In the genomic region with DNA sequence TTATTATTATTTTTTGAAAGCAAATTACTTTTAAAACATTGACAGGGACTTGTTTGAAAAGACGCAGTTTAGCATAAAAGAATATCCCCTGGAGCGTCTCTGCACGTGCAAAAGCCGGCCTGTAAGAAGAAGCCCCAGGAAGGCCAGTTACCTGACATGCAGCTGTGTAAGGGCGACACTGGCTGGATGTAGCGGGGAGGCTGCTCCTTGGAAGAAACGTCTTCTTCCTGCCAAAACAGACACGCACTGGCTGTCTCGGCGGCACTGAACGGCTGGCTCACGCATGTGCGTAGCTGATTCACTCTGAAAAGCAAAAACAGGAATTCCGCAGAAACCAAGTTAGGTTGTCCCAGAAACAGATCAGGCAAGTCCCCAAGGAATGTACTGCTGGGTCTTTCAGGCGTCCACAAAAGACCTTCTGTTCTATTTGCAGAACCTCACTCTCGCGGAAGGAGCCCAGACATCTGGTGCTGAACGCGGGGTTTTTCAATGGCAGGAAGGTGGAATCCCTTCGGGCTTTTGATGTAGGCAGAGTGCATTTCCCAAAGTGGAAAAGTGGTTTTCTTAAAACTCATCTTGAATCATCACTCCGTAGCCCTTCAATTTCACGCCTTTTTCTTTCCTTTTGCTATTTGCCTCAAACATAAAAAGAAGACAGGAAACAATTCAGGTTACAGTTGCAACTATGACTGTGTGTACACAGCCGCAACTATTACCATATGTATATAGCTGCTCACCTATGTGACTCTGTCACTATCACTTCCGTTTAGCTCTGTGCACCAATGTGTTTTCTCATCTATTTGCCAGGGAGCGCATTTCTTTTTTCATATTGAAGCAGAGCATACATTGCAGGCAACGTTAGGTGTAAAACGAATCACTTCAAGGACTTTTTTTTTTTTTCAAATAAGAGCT, we compare ENCODE assay signal across 8 cellular contexts. TPM values are rescaled to one million over a fixed set of nuclear protein-coding genes. Genes with fewer than 3 reads are reported as not detected.
A peak's percentile ranks its signal among the peaks of the same experiment; 100 is the strongest.
DNase-seq lines count a peak whose midpoint lies in the region; ATAC-seq and TF ChIP-seq lines count a peak whose summit lies in the region.

No MANE protein-coding gene starts in this region.

- H2BK15ac ChIP-seq in mesendoderm (replicated peaks; ENCODE audit: low read depth), result no peak overlapping the region

- H4K5ac ChIP-seq in mesendoderm (ENCODE audit: low read length), result no peak overlapping the region

- no peak for ATAC-seq in GM19035 (IDR thresholded peaks at IDR 0.05; ENCODE audit: unreplicated experiment)

- no peak overlapping the region for H3K23ac ChIP-seq in mesendoderm (ENCODE audit: low read length)

- H3K27ac ChIP-seq in SJSA1 (no peak overlapping the region), dorsolateral prefrontal cortex (peak overlapping the region in 1 of 59 donors; percentile 3), osteoblast (ENCODE audit: low read depth, low read length) (no peak overlapping the region), Karpas-422 (ENCODE audit: low read length) (no peak overlapping the region), mesendoderm (ENCODE audit: low read depth, low read length) (no peak overlapping the region)

- H2AFZ ChIP-seq in osteoblast (ENCODE audit: low read length) (peak overlapping the region; percentile 75), Karpas-422 (ENCODE audit: low read length) (no peak overlapping the region)

- intact Hi-C loops in dorsolateral prefrontal cortex (cut with DNase I), result no loop called here

- no peak overlapping the region for H2BK5ac ChIP-seq in mesendoderm (ENCODE audit: low read length)

- TF ChIP-seq CTCF in dorsolateral prefrontal cortex (IDR thresholded peaks at IDR 0.05 in 54 of 56, conservative IDR thresholded peaks at IDR 0.05 in 2 of 56; ENCODE audit: low read depth in 1 of 56, partially characterized antibody in 56 of 56) (no peak), osteoblast (IDR thresholded peaks at IDR 0.05; ENCODE audit: extremely low read depth, low read depth, low read length) (no peak)

- H3K4me2 ChIP-seq in osteoblast (ENCODE audit: insufficient read depth, low read length) (peak overlapping the region; percentile 90), Karpas-422 (ENCODE audit: low read depth, low read length, poor library complexity, severe bottlenecking) (no peak overlapping the region), mesendoderm (ENCODE audit: low read length) (no peak overlapping the region)

- peak overlapping the region; percentile 25 for H3K4me3 ChIP-seq in SJSA1
- H3K4me3 ChIP-seq in dorsolateral prefrontal cortex, result peak overlapping the region in 57 of 59 donors; percentile 1 to 63 (median 35)
- peak overlapping the region; percentile 70 for H3K4me3 ChIP-seq in osteoblast (ENCODE audit: insufficient read depth, low read length)
- no peak overlapping the region for H3K4me3 ChIP-seq in Karpas-422 (ENCODE audit: low read length)
- H3K4me3 ChIP-seq in mesendoderm (ENCODE audit: low read length), result no peak overlapping the region

- H3K56ac ChIP-seq in mesendoderm (ENCODE audit: low read length), result no peak overlapping the region

- DNase-seq in ELF-1 (ENCODE audit: low read depth, low spot score) (peak; percentile 82), SJSA1 (ENCODE audit: low read depth in 1 of 2, low spot score in 2 of 2) (peak; percentile 30 to 47), dorsolateral prefrontal cortex (peak in 8 of 10 donors; percentile 22 to 64 (median 51)), osteoblast (ENCODE audit: insufficient read length, low spot score, missing footprints) (peak; percentile 36), NCI-H187 treated with DMSO at 0.1 percent for 48 hours (lab: John Stamatoyannopoulos, UW) (no peak), Karpas-422 (no peak), mesendoderm (no peak)

- H3K36me3 ChIP-seq in SJSA1 (no peaks in the 10 kb centered on the region), osteoblast (ENCODE audit: insufficient read depth, low read length) (no peaks in the 10 kb centered on the region), Karpas-422 (ENCODE audit: insufficient read depth, low read length) (no peaks in the 10 kb centered on the region), mesendoderm (ENCODE audit: control insufficient read depth, insufficient read depth, low read length) (no peaks in the 10 kb centered on the region)

- no peaks in the 10 kb centered on the region for H3K27me3 ChIP-seq in SJSA1 (replicated peaks)
- peaks cover 0 to 50% (median 3%) of the 10 kb centered on the region in 45 donors for H3K27me3 ChIP-seq in dorsolateral prefrontal cortex
- H3K27me3 ChIP-seq in osteoblast (ENCODE audit: insufficient read depth, low read length), result peaks cover 2% of the 10 kb centered on the region
- no peaks in the 10 kb centered on the region for H3K27me3 ChIP-seq in Karpas-422 (ENCODE audit: low read length)
- no peaks in the 10 kb centered on the region for H3K27me3 ChIP-seq in mesendoderm (ENCODE audit: insufficient read depth, low read length, poor library complexity)

- H4K8ac ChIP-seq in mesendoderm (ENCODE audit: low read depth, low read length), result no peak overlapping the region

- no peaks in the 10 kb centered on the region for H3K79me2 ChIP-seq in osteoblast (ENCODE audit: insufficient read depth, low read length)
- H3K79me2 ChIP-seq in Karpas-422 (ENCODE audit: low read length), result no peaks in the 10 kb centered on the region
- H3K79me2 ChIP-seq in mesendoderm (ENCODE audit: control insufficient read depth, insufficient read depth, low read length), result no peaks in the 10 kb centered on the region

- no peaks in the 10 kb centered on the region for H3K79me1 ChIP-seq in mesendoderm (ENCODE audit: low read length)

- H3K18ac ChIP-seq in mesendoderm (ENCODE audit: low read length), result no peak overlapping the region

- no peak overlapping the region for H2AK5ac ChIP-seq in mesendoderm (ENCODE audit: low read length)

- no peak overlapping the region for H3K9ac ChIP-seq in Karpas-422 (ENCODE audit: low read length)
- no peak overlapping the region for H3K9ac ChIP-seq in mesendoderm (ENCODE audit: low read length)

- no peaks in the 10 kb centered on the region for H4K20me1 ChIP-seq in osteoblast (ENCODE audit: insufficient read depth, low read length)
- H4K20me1 ChIP-seq in Karpas-422 (ENCODE audit: insufficient read depth, low read depth, low read length), result no peaks in the 10 kb centered on the region

- no peak overlapping the region for H3K4ac ChIP-seq in mesendoderm (ENCODE audit: low read depth, low read length)

- H3K9me2 ChIP-seq in Karpas-422 (replicated peaks; ENCODE audit: insufficient read depth, low read length), result no peaks in the 10 kb centered on the region

- WGBS in mesendoderm (ENCODE audit: extremely low coverage, insufficient coverage, low lambda C conversion rate), result no CpG with 5 or more reads among the region's 27 CpGs

- H3K4me1 ChIP-seq in SJSA1 (replicated peaks) (peaks cover 27% of the 10 kb centered on the region), osteoblast (ENCODE audit: insufficient read depth, low read length) (peaks cover 12% of the 10 kb centered on the region), Karpas-422 (ENCODE audit: low read length) (no peaks in the 10 kb centered on the region), mesendoderm (ENCODE audit: control insufficient read depth, low read depth, low read length) (no peaks in the 10 kb centered on the region)

- H3K9me3 ChIP-seq in SJSA1 (replicated peaks) (no peaks in the 10 kb centered on the region), osteoblast (ENCODE audit: low read depth, low read length) (no peaks in the 10 kb centered on the region), Karpas-422 (ENCODE audit: low read length) (no peaks in the 10 kb centered on the region)

- no peak overlapping the region for H2BK120ac ChIP-seq in mesendoderm (ENCODE audit: low read depth, low read length)

RNA-seq across cellular contexts. Expression of a gene that starts 38.1 kb away (rescaled TPM):
- not detected in 2 replicates for total RNA-seq in SJSA1 (2014; rRNA removed; shearing (Covaris generic))
- total RNA-seq in dorsolateral prefrontal cortex, result under 1 TPM in 3 of 120 experiments, not detected in 117; 0.22 to 0.44 (median 0.35) TPM
- total RNA-seq in osteoblast, result under 0.01 TPM in 1 of 2 replicates, not detected in the other
- total RNA-seq in Karpas-422 (2014; rRNA removed; shearing (Covaris generic); ENCODE audit: low replicate concordance), result not detected in 2 replicates
- not detected for polyA plus RNA-seq in mesendoderm (2013, experiment 1 of 2)
- not detected for polyA plus RNA-seq in mesendoderm (2013, experiment 2 of 2)

RNA-seq across cellular contexts. Expression of a gene that starts 39.1 kb away (rescaled TPM):
- 7.7 and 14.7 TPM in 2 replicates for total RNA-seq in SJSA1 (2014; rRNA removed; shearing (Covaris generic))
- 10 to 100 TPM in 13 of 120 experiments, 1 to 10 TPM in 107; 3.1 to 20.9 (median 7.3) TPM for total RNA-seq in dorsolateral prefrontal cortex
- 20.6 and 23.3 TPM in 2 replicates for total RNA-seq in osteoblast
- total RNA-seq in Karpas-422 (2014; rRNA removed; shearing (Covaris generic); ENCODE audit: low replicate concordance), result not detected in 2 replicates
- polyA plus RNA-seq in mesendoderm (2013, experiment 1 of 2), result 1.4 TPM
- polyA plus RNA-seq in mesendoderm (2013, experiment 2 of 2), result 1.3 TPM

Comparison
In these comparisons a context has a peak if more than half of its experiments do, and no peak if none do; other contexts are left out.
1. DNase-seq: peak in ELF-1 (single experiment), SJSA1 (2 of 2), dorsolateral prefrontal cortex (8 of 10) and osteoblast (single experiment); none in NCI-H187 treated with DMSO at 0.1 percent for 48 hours (single experiment), Karpas-422 (single experiment) and mesendoderm (single experiment).
2. H3K4me3 ChIP-seq: peak in SJSA1 (single experiment), dorsolateral prefrontal cortex (57 of 59) and osteoblast (single experiment); none in Karpas-422 (single experiment) and mesendoderm (single experiment).